In the genomic region with DNA sequence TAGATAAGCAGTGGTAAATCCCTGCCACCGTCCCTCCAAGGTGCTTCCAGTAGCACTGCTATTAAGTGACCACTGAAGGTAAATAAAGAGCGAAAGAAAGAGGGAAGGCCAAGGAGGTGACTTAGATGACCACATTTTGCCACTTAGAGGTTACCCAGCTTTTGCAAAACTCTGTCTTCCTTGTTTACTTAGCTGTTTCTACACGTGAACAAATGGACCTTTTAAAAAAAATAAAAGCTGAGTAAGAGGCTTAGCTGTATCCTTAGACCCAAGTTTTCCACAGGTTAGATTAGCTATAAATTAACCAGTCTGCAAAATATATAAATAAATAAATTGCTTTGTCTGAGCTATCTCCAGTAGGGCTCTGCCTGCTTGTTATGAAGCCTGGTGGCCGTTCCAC, we compare ENCODE assay signal across 27 cellular contexts.
"Had no signal": no experiment of that assay in that cellular context is flagged by ENCODE, and none has a peak within 500 bp of the region (broad histone marks: within the 10 kb centered on the region; RNA-seq: fewer than 3 reads in every experiment).

No MANE protein-coding gene starts in this region.

- H3K27ac ChIP-seq: body of pancreas, cardiac muscle cell, epithelial cell of prostate, heart left ventricle, parathyroid adenoma, sigmoid colon, transverse colon, VCaP had no signal

- FAIRE-seq: keratinocyte, urothelium cell line had no signal

- H3K9me3 ChIP-seq: body of pancreas, transverse colon had no signal

- H3K4me1 ChIP-seq: body of pancreas, heart left ventricle, parathyroid adenoma, sigmoid colon, transverse colon had no signal

- H3K36me3 ChIP-seq: cardiac muscle cell, heart left ventricle, sigmoid colon, transverse colon had no signal

- H3K4me3 ChIP-seq: body of pancreas, cardiac muscle cell, heart left ventricle, sigmoid colon, transverse colon had no signal

- H3K9ac ChIP-seq: parathyroid adenoma had no signal

- DNase-seq: activated CD4-positive, alpha-beta T cell treated with anti-CD3 and anti-CD28 coated beads, Interleukin-2, amount 10 ng/mL, durations not matched to agents 7 days and 5 days; activated CD4-positive, CD25-positive, alpha-beta regulatory T cell treated with anti-CD3 and anti-CD28 coated beads, Interleukin-2, amount 50 U/mL, for 72 hours; activated CD8-positive, alpha-beta memory T cell treated with anti-CD3 and anti-CD28 coated beads, Interleukin-2, amount 10 ng/mL, durations not matched to agents 7 days and 5 days; activated CD8-positive, alpha-beta T cell treated with anti-CD3 and anti-CD28 coated beads for 36 hours; activated gamma-delta T cell; activated naive CD4-positive, alpha-beta T cell treated with anti-CD3 and anti-CD28 coated beads, Interleukin-2, amount 50 U/mL, for 16 hours; activated naive CD8-positive, alpha-beta T cell treated with anti-CD3 and anti-CD28 coated beads, Interleukin-2, amount 50 U/mL, for 24 hours; activated T-cell treated with anti-CD3 and anti-CD28 coated beads for 4 hours; anterior cingulate cortex; body of pancreas; cortex of kidney; endodermal cell; heart left ventricle; left ventricle myocardium superior; midbrain; natural killer cell; sigmoid colon; stimulated activated CD4-positive, alpha-beta T cell treated with anti-CD3 and anti-CD28 coated beads, Interleukin-2, amount 100 ng/mL, for 48 hours; stimulated activated CD8-positive, alpha-beta memory T cell treated with anti-CD3 and anti-CD28 coated beads, Interleukin-4, amount 100 ng/mL, for 48 hours; stimulated activated naive B cell treated with anti-CD40 and anti-IgM and Interleukin-4, amounts not matched to agents 10 μg/mL and 1 μg/mL and 100 μg/mL, for 72 hours; transverse colon had no signal
